ENCODE assay signal across 30 cellular contexts in genomic region chr3:52162250-52162872, GRCh38.
"Had no signal": no experiment of that assay in that cellular context is flagged by ENCODE, and none has a peak within 500 bp of the region (broad histone marks: within the 10 kb centered on the region; RNA-seq: fewer than 3 reads in every experiment).

No MANE protein-coding gene starts in this region.

- DNase-seq: activated CD4-positive, alpha-beta memory T cell treated with anti-CD3 and anti-CD28 coated beads, Interleukin-2, amount 10 ng/mL, durations not matched to agents 7 days and 5 days; activated CD4-positive, alpha-beta T cell treated with anti-CD3 and anti-CD28 coated beads, Interleukin-2, amount 10 ng/mL, durations not matched to agents 24 days and 14 days; activated CD4-positive, CD25-positive, alpha-beta regulatory T cell treated with anti-CD3 and anti-CD28 coated beads, Interleukin-2, amount 50 U/mL, for 72 hours; activated CD8-positive, alpha-beta memory T cell treated with anti-CD3 and anti-CD28 coated beads, Interleukin-2, amount 50 U/mL, for 48 hours; activated gamma-delta T cell treated with Interleukin-2 at 50 U/mL for 16 hours; activated naive CD4-positive, alpha-beta T cell treated with anti-CD3 and anti-CD28 coated beads, Interleukin-2, amount 50 U/mL, for 16 hours; activated T-cell treated with anti-CD3 and anti-CD28 coated beads, Interleukin-2, amount 50 U/mL, for 24 hours; amniotic stem cell; brain microvascular endothelial cell; caudate nucleus; effector CD4-positive, alpha-beta T cell; gastrocnemius medialis; glutamatergic neuron; left cardiac atrium; mesendoderm; pancreas; retina; stimulated activated naive CD4-positive, alpha-beta T cell; upper lobe of right lung; WERI-Rb-1 had no signal

- H3K9me3 ChIP-seq: gastrocnemius medialis, neutrophil, pancreas, prostate gland, suprapubic skin, tibial artery, upper lobe of right lung had no signal

- H3K27ac ChIP-seq: brain microvascular endothelial cell, epithelial cell of prostate, gastrocnemius medialis, neutrophil, pancreas, prostate gland, suprapubic skin, tibial artery, upper lobe of right lung, WERI-Rb-1 had no signal

- H3K9me3 Mint-ChIP-seq: activated CD4-positive, alpha-beta memory T cell treated with anti-CD3 and anti-CD28 coated beads, Interleukin-2, amount 10 ng/mL, durations not matched to agents 7 days and 5 days; activated CD4-positive, alpha-beta T cell treated with anti-CD3 and anti-CD28 coated beads, Interleukin-2, amount 10 ng/mL, durations not matched to agents 24 days and 14 days; activated T-cell treated with anti-CD3 and anti-CD28 coated beads, Interleukin-2, amount 50 U/mL, for 24 hours; natural killer cell treated with Interleukin-12 subunit alpha and Interleukin-12 subunit beta and Interleukin-15 and Interleukin-18, amount 100 ng/mL, for 72 hours had no signal

- H3K4me3 ChIP-seq: gastrocnemius medialis, pancreas, prostate gland, smooth muscle cell, suprapubic skin, tibial artery, upper lobe of right lung had no signal

- FAIRE-seq: astrocyte, keratinocyte, pancreas, TTC549 had no signal

- ATAC-seq: gastrocnemius medialis; left cardiac atrium; natural killer cell treated with Interleukin-12 subunit alpha and Interleukin-12 subunit beta and Interleukin-15 and Interleukin-18, amount 100 ng/mL, for 72 hours; pancreas; upper lobe of right lung had no signal

- H3K36me3 Mint-ChIP-seq: natural killer cell treated with Interleukin-12 subunit alpha and Interleukin-12 subunit beta and Interleukin-15 and Interleukin-18, amount 100 ng/mL, for 72 hours had no signal

- H3K4me2 ChIP-seq: smooth muscle cell had no signal

- H3K27me3 Mint-ChIP-seq: activated T-cell treated with anti-CD3 and anti-CD28 coated beads, Interleukin-2, amount 50 U/mL, for 24 hours; natural killer cell treated with Interleukin-12 subunit alpha and Interleukin-12 subunit beta and Interleukin-15 and Interleukin-18, amount 100 ng/mL, for 72 hours had no signal

- H3K4me1 Mint-ChIP-seq: activated CD4-positive, alpha-beta memory T cell treated with anti-CD3 and anti-CD28 coated beads, Interleukin-2, amount 10 ng/mL, durations not matched to agents 7 days and 5 days had no signal

- H3K4me3 Mint-ChIP-seq: activated CD4-positive, alpha-beta memory T cell treated with anti-CD3 and anti-CD28 coated beads, Interleukin-2, amount 10 ng/mL, durations not matched to agents 7 days and 5 days; activated CD4-positive, alpha-beta T cell treated with anti-CD3 and anti-CD28 coated beads, Interleukin-2, amount 10 ng/mL, durations not matched to agents 24 days and 14 days; activated T-cell treated with anti-CD3 and anti-CD28 coated beads, Interleukin-2, amount 50 U/mL, for 24 hours; natural killer cell treated with Interleukin-12 subunit alpha and Interleukin-12 subunit beta and Interleukin-15 and Interleukin-18, amount 100 ng/mL, for 72 hours had no signal

- H3K36me3 ChIP-seq: brain microvascular endothelial cell, gastrocnemius medialis, neutrophil, pancreas, prostate gland, suprapubic skin, tibial artery, upper lobe of right lung, WERI-Rb-1 had no signal

- H3K27ac Mint-ChIP-seq: activated CD4-positive, alpha-beta memory T cell treated with anti-CD3 and anti-CD28 coated beads, Interleukin-2, amount 10 ng/mL, durations not matched to agents 7 days and 5 days; activated CD4-positive, alpha-beta T cell treated with anti-CD3 and anti-CD28 coated beads, Interleukin-2, amount 10 ng/mL, durations not matched to agents 24 days and 14 days; activated T-cell treated with anti-CD3 and anti-CD28 coated beads, Interleukin-2, amount 50 U/mL, for 24 hours; natural killer cell treated with Interleukin-12 subunit alpha and Interleukin-12 subunit beta and Interleukin-15 and Interleukin-18, amount 100 ng/mL, for 72 hours had no signal

- H3K27me3 ChIP-seq: brain microvascular endothelial cell, gastrocnemius medialis, neutrophil, pancreas, suprapubic skin, tibial artery, upper lobe of right lung had no signal

- H3K4me1 ChIP-seq: gastrocnemius medialis, pancreas, prostate gland, suprapubic skin, tibial artery, upper lobe of right lung had no signal
